In the genomic region with DNA sequence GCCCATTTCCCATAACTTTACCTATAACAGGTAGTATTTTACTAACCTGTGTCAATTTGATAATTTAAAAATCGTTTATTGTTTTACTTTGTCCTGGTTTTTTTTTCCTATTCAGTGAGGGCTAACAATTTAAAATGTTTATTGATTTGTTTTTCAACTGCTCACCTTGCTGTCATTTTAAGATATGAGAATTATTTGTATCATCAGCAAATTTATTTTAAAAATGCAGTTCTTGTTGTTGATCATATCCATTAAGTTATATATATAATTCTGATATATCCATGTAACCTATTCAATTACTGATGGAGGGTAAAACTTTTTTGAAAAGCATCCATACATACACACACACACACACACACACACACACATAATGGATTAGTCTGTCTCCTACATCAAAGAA, we compare ENCODE assay signal across 1 cellular context.
A peak's percentile ranks its signal among the peaks of the same experiment; 100 is the strongest.
TF ChIP-seq lines count a peak whose summit lies in the region.

No MANE protein-coding gene starts in this region.

TF ChIP-seq in HepG2, 621 proteins besides CTCF, POLR2A, EP300 and RAD21:
- TF ChIP-seq SATB2 (CRISPR knock-in tag; IDR thresholded peaks at IDR 0.05) (no peak), NRL (CRISPR knock-in tag; IDR thresholded peaks at IDR 0.05; ENCODE audit: borderline replicate concordance) (no peak), FOXO1 (CRISPR knock-in tag; IDR thresholded peaks at IDR 0.05) (no peak), ZNF124 (CRISPR knock-in tag; IDR thresholded peaks at IDR 0.05) (no peak), MAFF (IDR thresholded peaks at IDR 0.05; ENCODE audit: low read depth, low read length) (peak; percentile 78), ZNF546 (CRISPR knock-in tag; conservative IDR thresholded peaks at IDR 0.05) (no peak), MAFK (conservative IDR thresholded peaks at IDR 0.05 in 1 of 2, IDR thresholded peaks at IDR 0.05 in 1 of 2; ENCODE audit: low read length in 2 of 2) (peak; percentile 67 to 89)
